ENCODE assay signal across 9 cellular contexts in genomic region chr9:132232522-132232921, GRCh38.
"Had no signal": no experiment of that assay in that cellular context is flagged by ENCODE, and none has a peak within 500 bp of the region (broad histone marks: within the 10 kb centered on the region; RNA-seq: fewer than 3 reads in every experiment).

No MANE protein-coding gene starts in this region.

- H3K4me1 ChIP-seq: HAP-1 had no signal

- H3K4me3 ChIP-seq: GM23248, HAP-1, K562 had no signal

- H3K9me3 ChIP-seq: HAP-1 had no signal

- H3K27ac ChIP-seq: GM23248 had no signal

- H3K36me3 ChIP-seq: HAP-1 had no signal

- ATAC-seq: HCT116, K562 had no signal

- H2AFZ ChIP-seq: GM23248 had no signal

- H3K9ac ChIP-seq: GM23248 had no signal

- DNase-seq: GM23248, GOT3, H7, HFFc6, IMR-90, KG1 had no signal
